In the genomic region with DNA sequence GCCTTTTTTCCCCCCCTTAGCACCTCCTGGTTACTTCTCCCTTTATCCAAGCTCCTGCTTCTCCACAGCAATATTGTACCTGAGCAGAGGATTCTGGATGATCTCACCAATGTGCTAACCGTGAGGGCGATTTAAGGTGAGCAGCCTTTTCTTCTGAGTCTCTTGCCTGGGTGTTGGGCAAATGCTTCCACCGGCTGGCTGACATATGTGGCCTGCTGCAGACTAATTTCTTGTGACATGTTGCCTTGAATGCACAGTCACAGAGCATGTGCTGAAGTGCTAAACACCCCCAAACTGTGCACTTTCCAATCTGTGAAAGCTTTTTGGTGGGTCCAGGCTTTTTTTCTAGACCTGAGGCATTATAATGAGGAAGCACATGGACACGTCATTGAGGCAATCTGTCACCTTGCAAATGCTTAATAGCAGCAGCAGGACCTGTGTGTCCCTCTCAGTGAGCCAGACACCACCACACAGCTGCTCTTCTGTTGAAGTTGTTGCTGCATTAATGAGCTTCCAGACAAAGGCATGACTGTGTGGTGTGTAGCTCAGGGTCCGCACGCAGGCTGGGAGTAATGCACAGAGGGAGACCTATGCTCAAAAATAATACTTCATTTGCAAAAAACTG, we compare ENCODE assay signal across 14 cellular contexts.
DNase-seq lines count a peak whose midpoint lies in the region; TF ChIP-seq lines count a peak whose summit lies in the region.
"Had no signal": no experiment of that assay in that cellular context is flagged by ENCODE, and none has a peak within 500 bp of the region (broad histone marks: within the 10 kb centered on the region; RNA-seq: fewer than 3 reads in every experiment).

No MANE protein-coding gene starts in this region.

- H3K9me3 Mint-ChIP-seq in brain: peaks cover 0 to 9% (median 6%) of the 10 kb centered on the region in 5 experiments
- H3K9me3 Mint-ChIP-seq in activated T-helper 1 cell treated with anti-CD3 and anti-CD28 coated beads, Interleukin-12 subunit alpha, Interleukin-12 subunit beta, Interleukin-2, Interleukin-4 antibody, amounts not matched to agents 30 ng/mL and 10 ng/mL and 1 ng/mL, durations not matched to agents 14 hours and 24 hours and 36 hours: peaks cover 7% of the 10 kb centered on the region

- H3K27ac Mint-ChIP-seq in brain: peak overlapping the region; percentile 86 to 96 (median 93)
- H3K27ac Mint-ChIP-seq in activated T-helper 1 cell treated with anti-CD3 and anti-CD28 coated beads, Interleukin-12 subunit alpha, Interleukin-12 subunit beta, Interleukin-2, Interleukin-4 antibody, amounts not matched to agents 30 ng/mL and 10 ng/mL and 1 ng/mL, durations not matched to agents 14 hours and 24 hours and 36 hours: no peak overlapping the region
- H3K27ac Mint-ChIP-seq: H9, IgD-negative memory B cell had no signal

- DNase-seq in NCI-H748 (lab: John Stamatoyannopoulos, UW; ENCODE audit: unreplicated experiment) (peak; percentile 6), NCI-H748 treated with DMSO at 0.1 percent for 48 hours (lab: John Stamatoyannopoulos, UW) (no peak), NCI-H524 (lab: John Stamatoyannopoulos, UW) (peak; percentile 84 to 94), pons (ENCODE audit: low spot score) (peak; percentile 85), KG1 (lab: John Stamatoyannopoulos, UW) (no peak), NCI-H187 (lab: John Stamatoyannopoulos, UW) (no peak)
- DNase-seq in activated T-helper 1 cell treated with anti-CD3 and anti-CD28 coated beads, Interleukin-12 subunit alpha, Interleukin-12 subunit beta, Interleukin-2, Interleukin-4 antibody, amounts not matched to agents 30 ng/mL and 10 ng/mL and 1 ng/mL, durations not matched to agents 14 hours and 24 hours and 36 hours (ENCODE audit: low spot score): no peak
- DNase-seq: 8988T, H9, NCI-H1436 treated with DMSO at 0.1 percent for 48 hours, NCI-H510A treated with DMSO at 0.1 percent for 48 hours, SW 1271 had no signal

- peaks cover 62% of the 10 kb centered on the region for H3K4me1 Mint-ChIP-seq in brain
- no peaks in the 10 kb centered on the region for H3K4me1 Mint-ChIP-seq in activated T-helper 1 cell treated with anti-CD3 and anti-CD28 coated beads, Interleukin-12 subunit alpha, Interleukin-12 subunit beta, Interleukin-2, Interleukin-4 antibody, amounts not matched to agents 30 ng/mL and 10 ng/mL and 1 ng/mL, durations not matched to agents 14 hours and 24 hours and 36 hours (ENCODE audit: low read depth)
- H3K4me1 Mint-ChIP-seq: IgD-negative memory B cell had no signal

- intact Hi-C loops in activated T-helper 1 cell treated with anti-CD3 and anti-CD28 coated beads, Interleukin-12 subunit alpha, Interleukin-12 subunit beta, Interleukin-2, Interleukin-4 antibody, amounts not matched to agents 30 ng/mL and 10 ng/mL and 1 ng/mL, durations not matched to agents 14 hours and 24 hours and 36 hours (cut with micrococcal nuclease): no loop called here

- peaks cover 7% of the 10 kb centered on the region for H3K27me3 Mint-ChIP-seq in brain
- H3K27me3 Mint-ChIP-seq in activated T-helper 1 cell treated with anti-CD3 and anti-CD28 coated beads, Interleukin-12 subunit alpha, Interleukin-12 subunit beta, Interleukin-2, Interleukin-4 antibody, amounts not matched to agents 30 ng/mL and 10 ng/mL and 1 ng/mL, durations not matched to agents 14 hours and 24 hours and 36 hours (ENCODE audit: insufficient read depth): no peaks in the 10 kb centered on the region

- no peak for TF ChIP-seq CTCF in brain (conservative IDR thresholded peaks at IDR 0.05)

- no peaks in the 10 kb centered on the region for H3K36me3 Mint-ChIP-seq in brain
- no peaks in the 10 kb centered on the region for H3K36me3 Mint-ChIP-seq in activated T-helper 1 cell treated with anti-CD3 and anti-CD28 coated beads, Interleukin-12 subunit alpha, Interleukin-12 subunit beta, Interleukin-2, Interleukin-4 antibody, amounts not matched to agents 30 ng/mL and 10 ng/mL and 1 ng/mL, durations not matched to agents 14 hours and 24 hours and 36 hours (ENCODE audit: low read depth)
- H3K36me3 Mint-ChIP-seq: IgD-negative memory B cell had no signal

- H3K4me3 Mint-ChIP-seq in brain: peak overlapping the region in 3 of 5 experiments; percentile 13 to 41 (median 29)
- H3K4me3 Mint-ChIP-seq in activated T-helper 1 cell treated with anti-CD3 and anti-CD28 coated beads, Interleukin-12 subunit alpha, Interleukin-12 subunit beta, Interleukin-2, Interleukin-4 antibody, amounts not matched to agents 30 ng/mL and 10 ng/mL and 1 ng/mL, durations not matched to agents 14 hours and 24 hours and 36 hours: no peak overlapping the region
- H3K4me3 Mint-ChIP-seq: H9, IgD-negative memory B cell had no signal

Comparison
In these comparisons a context has a peak if more than half of its experiments do, and no peak if none do; other contexts are left out.
1. DNase-seq: peak in NCI-H748 (single experiment), NCI-H524 (2 of 2) and pons (single experiment); none in NCI-H748 treated with DMSO at 0.1 percent for 48 hours (single experiment), KG1 (single experiment), NCI-H187 (0 of 2) and activated T-helper 1 cell treated with anti-CD3 and anti-CD28 coated beads, Interleukin-12 subunit alpha, Interleukin-12 subunit beta, Interleukin-2, Interleukin-4 antibody, amounts not matched to agents 30 ng/mL and 10 ng/mL and 1 ng/mL, durations not matched to agents 14 hours and 24 hours and 36 hours (single experiment).